ENCODE assay signal across 1 cellular context in the genomic region with DNA sequence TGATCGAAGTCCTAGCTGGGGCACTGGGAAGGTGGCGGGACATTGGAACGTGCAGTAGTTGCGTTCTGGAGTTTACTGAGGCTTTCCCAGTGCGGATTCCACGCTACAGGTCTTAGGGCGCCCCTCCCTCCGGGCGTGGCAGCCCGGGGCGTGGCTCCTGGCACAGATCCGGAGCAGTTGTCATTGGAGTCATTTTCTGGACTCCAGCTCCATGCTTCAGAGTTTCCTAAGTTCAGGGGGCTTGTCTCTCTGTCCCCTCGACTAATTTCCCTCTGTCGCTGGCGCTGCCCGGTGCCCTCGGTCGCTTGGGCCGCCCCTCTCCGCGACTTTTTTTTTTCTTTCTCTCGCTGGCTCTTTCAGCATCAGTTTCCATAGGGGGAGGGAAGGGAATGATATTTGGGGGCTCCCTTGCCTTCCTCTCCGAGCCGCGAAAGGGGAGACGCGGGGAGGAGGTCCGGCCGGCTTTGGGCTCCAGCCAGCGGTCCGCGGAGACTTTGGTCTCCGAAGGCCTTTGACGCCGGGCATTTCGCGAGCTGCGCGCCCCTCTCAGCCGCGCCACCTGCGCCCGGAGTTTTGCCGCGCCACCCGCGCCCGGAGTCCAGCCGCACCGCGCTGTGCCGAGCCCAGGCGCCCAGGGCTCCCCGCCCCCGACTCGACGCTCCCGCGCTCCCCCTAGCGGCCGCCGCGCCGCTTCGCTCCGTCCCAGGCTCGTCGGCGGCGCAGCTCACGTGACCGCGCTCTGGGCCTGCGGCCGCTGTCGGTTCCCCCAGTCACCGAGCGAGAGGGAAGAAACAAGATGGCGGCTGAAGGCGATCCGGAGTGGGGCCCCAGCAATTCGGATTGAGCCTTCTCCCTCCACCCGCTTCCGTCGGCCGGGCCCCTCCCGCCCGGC.
TF ChIP-seq lines count a peak whose summit lies in the region.

A gene with protein sequence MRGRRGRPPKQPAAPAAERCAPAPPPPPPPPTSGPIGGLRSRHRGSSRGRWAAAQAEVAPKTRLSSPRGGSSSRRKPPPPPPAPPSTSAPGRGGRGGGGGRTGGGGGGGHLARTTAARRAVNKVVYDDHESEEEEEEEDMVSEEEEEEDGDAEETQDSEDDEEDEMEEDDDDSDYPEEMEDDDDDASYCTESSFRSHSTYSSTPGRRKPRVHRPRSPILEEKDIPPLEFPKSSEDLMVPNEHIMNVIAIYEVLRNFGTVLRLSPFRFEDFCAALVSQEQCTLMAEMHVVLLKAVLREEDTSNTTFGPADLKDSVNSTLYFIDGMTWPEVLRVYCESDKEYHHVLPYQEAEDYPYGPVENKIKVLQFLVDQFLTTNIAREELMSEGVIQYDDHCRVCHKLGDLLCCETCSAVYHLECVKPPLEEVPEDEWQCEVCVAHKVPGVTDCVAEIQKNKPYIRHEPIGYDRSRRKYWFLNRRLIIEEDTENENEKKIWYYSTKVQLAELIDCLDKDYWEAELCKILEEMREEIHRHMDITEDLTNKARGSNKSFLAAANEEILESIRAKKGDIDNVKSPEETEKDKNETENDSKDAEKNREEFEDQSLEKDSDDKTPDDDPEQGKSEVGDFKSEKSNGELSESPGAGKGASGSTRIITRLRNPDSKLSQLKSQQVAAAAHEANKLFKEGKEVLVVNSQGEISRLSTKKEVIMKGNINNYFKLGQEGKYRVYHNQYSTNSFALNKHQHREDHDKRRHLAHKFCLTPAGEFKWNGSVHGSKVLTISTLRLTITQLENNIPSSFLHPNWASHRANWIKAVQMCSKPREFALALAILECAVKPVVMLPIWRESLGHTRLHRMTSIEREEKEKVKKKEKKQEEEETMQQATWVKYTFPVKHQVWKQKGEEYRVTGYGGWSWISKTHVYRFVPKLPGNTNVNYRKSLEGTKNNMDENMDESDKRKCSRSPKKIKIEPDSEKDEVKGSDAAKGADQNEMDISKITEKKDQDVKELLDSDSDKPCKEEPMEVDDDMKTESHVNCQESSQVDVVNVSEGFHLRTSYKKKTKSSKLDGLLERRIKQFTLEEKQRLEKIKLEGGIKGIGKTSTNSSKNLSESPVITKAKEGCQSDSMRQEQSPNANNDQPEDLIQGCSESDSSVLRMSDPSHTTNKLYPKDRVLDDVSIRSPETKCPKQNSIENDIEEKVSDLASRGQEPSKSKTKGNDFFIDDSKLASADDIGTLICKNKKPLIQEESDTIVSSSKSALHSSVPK (N-terminal part only) (plus strand): TSS at position 769 of the 892 bp plus-strand sequence. CDS start 222 bp downstream, outside the sequence.

TF ChIP-seq in HEK293, 187 proteins besides CTCF, POLR2A, EP300 and RAD21 (continued from another document):
- TF ChIP-seq, protein P1, sequence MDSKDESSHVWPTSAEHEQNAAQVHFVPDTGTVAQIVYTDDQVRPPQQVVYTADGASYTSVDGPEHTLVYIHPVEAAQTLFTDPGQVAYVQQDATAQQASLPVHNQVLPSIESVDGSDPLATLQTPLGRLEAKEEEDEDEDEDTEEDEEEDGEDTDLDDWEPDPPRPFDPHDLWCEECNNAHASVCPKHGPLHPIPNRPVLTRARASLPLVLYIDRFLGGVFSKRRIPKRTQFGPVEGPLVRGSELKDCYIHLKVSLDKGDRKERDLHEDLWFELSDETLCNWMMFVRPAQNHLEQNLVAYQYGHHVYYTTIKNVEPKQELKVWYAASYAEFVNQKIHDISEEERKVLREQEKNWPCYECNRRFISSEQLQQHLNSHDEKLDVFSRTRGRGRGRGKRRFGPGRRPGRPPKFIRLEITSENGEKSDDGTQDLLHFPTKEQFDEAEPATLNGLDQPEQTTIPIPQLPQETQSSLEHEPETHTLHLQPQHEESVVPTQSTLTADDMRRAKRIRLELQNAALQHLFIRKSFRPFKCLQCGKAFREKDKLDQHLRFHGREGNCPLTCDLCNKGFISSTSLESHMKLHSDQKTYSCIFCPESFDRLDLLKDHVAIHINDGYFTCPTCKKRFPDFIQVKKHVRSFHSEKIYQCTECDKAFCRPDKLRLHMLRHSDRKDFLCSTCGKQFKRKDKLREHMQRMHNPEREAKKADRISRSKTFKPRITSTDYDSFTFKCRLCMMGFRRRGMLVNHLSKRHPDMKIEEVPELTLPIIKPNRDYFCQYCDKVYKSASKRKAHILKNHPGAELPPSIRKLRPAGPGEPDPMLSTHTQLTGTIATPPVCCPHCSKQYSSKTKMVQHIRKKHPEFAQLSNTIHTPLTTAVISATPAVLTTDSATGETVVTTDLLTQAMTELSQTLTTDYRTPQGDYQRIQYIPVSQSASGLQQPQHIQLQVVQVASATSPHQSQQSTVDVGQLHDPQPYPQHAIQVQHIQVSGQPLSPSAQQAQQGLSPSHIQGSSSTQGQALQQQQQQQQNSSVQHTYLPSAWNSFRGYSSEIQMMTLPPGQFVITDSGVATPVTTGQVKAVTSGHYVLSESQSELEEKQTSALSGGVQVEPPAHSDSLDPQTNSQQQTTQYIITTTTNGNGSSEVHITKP (tag by site-specific recombination; IDR thresholded peaks at IDR 0.05), result peak; percentile 82
- TF ChIP-seq, protein P2, sequence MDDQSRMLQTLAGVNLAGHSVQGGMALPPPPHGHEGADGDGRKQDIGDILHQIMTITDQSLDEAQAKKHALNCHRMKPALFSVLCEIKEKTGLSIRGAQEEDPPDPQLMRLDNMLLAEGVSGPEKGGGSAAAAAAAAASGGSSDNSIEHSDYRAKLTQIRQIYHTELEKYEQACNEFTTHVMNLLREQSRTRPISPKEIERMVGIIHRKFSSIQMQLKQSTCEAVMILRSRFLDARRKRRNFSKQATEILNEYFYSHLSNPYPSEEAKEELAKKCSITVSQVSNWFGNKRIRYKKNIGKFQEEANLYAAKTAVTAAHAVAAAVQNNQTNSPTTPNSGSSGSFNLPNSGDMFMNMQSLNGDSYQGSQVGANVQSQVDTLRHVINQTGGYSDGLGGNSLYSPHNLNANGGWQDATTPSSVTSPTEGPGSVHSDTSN (CRISPR knock-in tag; IDR thresholded peaks at IDR 0.05), result peak; percentile 73
- TF ChIP-seq ZNF341 (tag by site-specific recombination; IDR thresholded peaks at IDR 0.05; ENCODE audit: low read depth) (peak; percentile 68), ZBTB48 (tag by site-specific recombination; IDR thresholded peaks at IDR 0.05) (peak; percentile 37; the same call in 1 of the 2 replicates), ZNF2 (tag by site-specific recombination; IDR thresholded peaks at IDR 0.05) (0 out of 2 replicates have a peak, but pooled peaks have one; percentile 14), ZNF654 (tag by site-specific recombination; IDR thresholded peaks at IDR 0.05; ENCODE audit: low read depth) (no peak), HOXC10 (CRISPR knock-in tag; IDR thresholded peaks at IDR 0.05) (0 out of 2 replicates have a peak, but pooled peaks have one; percentile 42), SCRT2 (tag by site-specific recombination; IDR thresholded peaks at IDR 0.05) (peak; percentile 87), KLF9 (tag by site-specific recombination; IDR thresholded peaks at IDR 0.05; ENCODE audit: low read depth) (peak; percentile 79), ZNF596 (tag by site-specific recombination; IDR thresholded peaks at IDR 0.05) (peak; percentile 46; the same call in 1 of the 2 replicates), ZIC2 (tag by site-specific recombination; IDR thresholded peaks at IDR 0.05) (no peak), ZNF121 (tag by site-specific recombination; IDR thresholded peaks at IDR 0.05) (no peak), ZNF423 (tag by site-specific recombination; IDR thresholded peaks at IDR 0.05) (0 out of 2 replicates have a peak, but pooled peaks have one; percentile 11), SALL2 (tag by site-specific recombination; IDR thresholded peaks at IDR 0.05; ENCODE audit: borderline replicate concordance) (no peak), ZNF311 (tag by site-specific recombination; IDR thresholded peaks at IDR 0.05; ENCODE audit: borderline replicate concordance) (no peak), YY1 (tag by site-specific recombination; IDR thresholded peaks at IDR 0.05) (peak; percentile 72), SCRT1 (tag by site-specific recombination; IDR thresholded peaks at IDR 0.05; ENCODE audit: borderline replicate concordance) (0 out of 2 replicates have a peak, but pooled peaks have one; percentile 56), ZNF660 (tag by site-specific recombination; IDR thresholded peaks at IDR 0.05) (peak; percentile 88), KLF1 (tag by site-specific recombination; IDR thresholded peaks at IDR 0.05) (peak; percentile 90), KLF10 (tag by site-specific recombination; IDR thresholded peaks at IDR 0.05) (peak; percentile 69; the same call in 1 of the 2 replicates), ZNF184 (tag by site-specific recombination; IDR thresholded peaks at IDR 0.05) (peak; percentile 65; the same call in 1 of the 2 replicates), ZNF561 (tag by site-specific recombination; IDR thresholded peaks at IDR 0.05; ENCODE audit: borderline replicate concordance) (peak; percentile 88), IKZF3 (tag by site-specific recombination; IDR thresholded peaks at IDR 0.05) (no peak), ZFHX2 (tag by site-specific recombination; conservative IDR thresholded peaks at IDR 0.05) (peak; percentile 59)
- TF ChIP-seq, protein P3, sequence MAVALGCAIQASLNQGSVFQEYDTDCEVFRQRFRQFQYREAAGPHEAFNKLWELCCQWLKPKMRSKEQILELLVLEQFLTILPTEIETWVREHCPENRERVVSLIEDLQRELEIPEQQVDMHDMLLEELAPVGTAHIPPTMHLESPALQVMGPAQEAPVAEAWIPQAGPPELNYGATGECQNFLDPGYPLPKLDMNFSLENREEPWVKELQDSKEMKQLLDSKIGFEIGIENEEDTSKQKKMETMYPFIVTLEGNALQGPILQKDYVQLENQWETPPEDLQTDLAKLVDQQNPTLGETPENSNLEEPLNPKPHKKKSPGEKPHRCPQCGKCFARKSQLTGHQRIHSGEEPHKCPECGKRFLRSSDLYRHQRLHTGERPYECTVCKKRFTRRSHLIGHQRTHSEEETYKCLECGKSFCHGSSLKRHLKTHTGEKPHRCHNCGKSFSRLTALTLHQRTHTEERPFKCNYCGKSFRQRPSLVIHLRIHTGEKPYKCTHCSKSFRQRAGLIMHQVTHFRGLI (tag by site-specific recombination; IDR thresholded peaks at IDR 0.05), result 0 out of 2 replicates have a peak, but pooled peaks have one; percentile 13
- TF ChIP-seq, protein P4, sequence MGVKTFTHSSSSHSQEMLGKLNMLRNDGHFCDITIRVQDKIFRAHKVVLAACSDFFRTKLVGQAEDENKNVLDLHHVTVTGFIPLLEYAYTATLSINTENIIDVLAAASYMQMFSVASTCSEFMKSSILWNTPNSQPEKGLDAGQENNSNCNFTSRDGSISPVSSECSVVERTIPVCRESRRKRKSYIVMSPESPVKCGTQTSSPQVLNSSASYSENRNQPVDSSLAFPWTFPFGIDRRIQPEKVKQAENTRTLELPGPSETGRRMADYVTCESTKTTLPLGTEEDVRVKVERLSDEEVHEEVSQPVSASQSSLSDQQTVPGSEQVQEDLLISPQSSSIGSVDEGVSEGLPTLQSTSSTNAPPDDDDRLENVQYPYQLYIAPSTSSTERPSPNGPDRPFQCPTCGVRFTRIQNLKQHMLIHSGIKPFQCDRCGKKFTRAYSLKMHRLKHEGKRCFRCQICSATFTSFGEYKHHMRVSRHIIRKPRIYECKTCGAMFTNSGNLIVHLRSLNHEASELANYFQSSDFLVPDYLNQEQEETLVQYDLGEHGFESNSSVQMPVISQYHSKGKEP (tag by site-specific recombination; IDR thresholded peaks at IDR 0.05), result peak; percentile 73; the same call in 1 of the 2 replicates
